In the genomic region with DNA sequence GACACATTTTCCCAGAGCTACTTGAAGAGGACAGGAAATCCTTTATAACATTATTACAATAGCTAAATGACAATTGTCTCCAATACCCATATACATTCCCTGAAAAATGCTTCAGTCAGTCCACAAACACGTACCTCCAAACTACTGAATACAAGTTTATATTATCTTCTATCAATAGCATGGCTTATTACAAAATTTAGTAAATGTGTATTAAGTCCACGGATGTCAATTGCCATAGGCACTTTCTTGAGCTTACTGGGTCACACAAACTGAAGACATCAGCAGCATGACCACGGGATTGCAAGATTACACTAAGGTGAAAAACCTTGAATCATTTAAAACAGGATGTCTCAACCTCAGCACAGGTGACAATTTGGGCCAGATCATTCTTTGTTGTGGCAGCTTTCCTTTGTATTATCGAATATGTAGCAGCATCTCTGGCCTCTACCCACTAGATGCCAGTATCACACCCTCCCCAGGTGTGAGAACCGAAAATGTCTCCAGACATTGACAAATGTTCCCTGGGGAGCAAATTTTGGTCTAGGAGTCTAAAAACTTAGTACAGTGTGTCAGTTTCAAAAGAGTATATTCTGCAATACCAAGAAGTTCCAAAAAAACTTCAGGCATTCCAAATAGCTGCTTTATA, we compare ENCODE assay signal across 8 cellular contexts. TPM values are rescaled to one million over a fixed set of nuclear protein-coding genes. Genes with fewer than 3 reads are reported as not detected.
A peak's percentile ranks its signal among the peaks of the same experiment; 100 is the strongest.
DNase-seq lines count a peak whose midpoint lies in the region; ATAC-seq and TF ChIP-seq lines count a peak whose summit lies in the region.

No MANE protein-coding gene starts in this region.

- peak overlapping the region; percentile 93 for H3K4me3 Mint-ChIP-seq in activated CD8-positive, alpha-beta T cell treated with anti-CD3 and anti-CD28 coated beads, Interleukin-2, amount 10 ng/mL, durations not matched to agents 7 days and 5 days

- H3K36me3 ChIP-seq in smooth muscle cell (ENCODE audit: low read depth): no peaks in the 10 kb centered on the region

- H3K4me2 ChIP-seq in smooth muscle cell: peak overlapping the region; percentile 96

- H2AFZ ChIP-seq in smooth muscle cell (ENCODE audit: low read depth): no peak overlapping the region

- POLR2A ChIA-PET in activated CD8-positive, alpha-beta T cell treated with anti-CD3 and anti-CD28 coated beads, Interleukin-2, amount 10 ng/mL, durations not matched to agents 7 days and 5 days (lab: Charles Lee): interaction anchor here (0.7 to 3.7 kb wide), 4 partner anchors 37 to 194 kb away, joined by 3 to 28 read pairs (median 14); a partner anchor contains a TSS

- CTCF ChIA-PET in activated CD8-positive, alpha-beta T cell treated with anti-CD3 and anti-CD28 coated beads, Interleukin-2, amount 10 ng/mL, durations not matched to agents 7 days and 5 days (lab: Charles Lee): interaction anchor here (0.7 to 2.8 kb wide), 30 partner anchors 10 to 448 kb away, joined by 3 to 69 read pairs (median 4); a partner anchor contains a TSS

- H3K9ac ChIP-seq in smooth muscle cell (ENCODE audit: low read depth): peak overlapping the region; percentile 58

- no peaks in the 10 kb centered on the region for H3K9me3 Mint-ChIP-seq in activated CD8-positive, alpha-beta T cell treated with anti-CD3 and anti-CD28 coated beads, Interleukin-2, amount 10 ng/mL, durations not matched to agents 7 days and 5 days (ENCODE audit: insufficient read depth)

- peaks cover 58% of the 10 kb centered on the region for H4K20me1 ChIP-seq in smooth muscle cell (ENCODE audit: low read depth)

- H3K4me1 Mint-ChIP-seq in activated CD8-positive, alpha-beta T cell treated with anti-CD3 and anti-CD28 coated beads, Interleukin-2, amount 10 ng/mL, durations not matched to agents 7 days and 5 days (ENCODE audit: low read depth): peaks cover 47% of the 10 kb centered on the region

- peak overlapping the region; percentile 94 for H3K27ac Mint-ChIP-seq in activated CD8-positive, alpha-beta T cell treated with anti-CD3 and anti-CD28 coated beads, Interleukin-2, amount 10 ng/mL, durations not matched to agents 7 days and 5 days

- 43% methylated on average over 5 of the region's 5 CpGs for WGBS in smooth muscle cell (ENCODE audit: low lambda C conversion rate)

- peak overlapping the region; percentile 63 for H3K4me3 ChIP-seq in LNCaP clone FGC (ENCODE audit: low read depth, low read length)
- H3K4me3 ChIP-seq in foreskin fibroblast (ENCODE audit: low read depth in 1 of 2, low read length in 2 of 2): peak overlapping the region; percentile 80 to 85
- peak overlapping the region; percentile 82 for H3K4me3 ChIP-seq in smooth muscle cell

- TF ChIP-seq CTCF in LNCaP clone FGC (IDR thresholded peaks at IDR 0.05; ENCODE audit: control insufficient read depth, extremely low read depth, insufficient read depth) (peak; percentile 35), foreskin fibroblast (IDR thresholded peaks at IDR 0.05; ENCODE audit: low read depth, low read length) (no peak), smooth muscle cell (IDR thresholded peaks at IDR 0.05; ENCODE audit: borderline replicate concordance, insufficient read depth, poor library complexity, severe bottlenecking) (no peak)

- H3K27me3 Mint-ChIP-seq in activated CD8-positive, alpha-beta T cell treated with anti-CD3 and anti-CD28 coated beads, Interleukin-2, amount 10 ng/mL, durations not matched to agents 7 days and 5 days (ENCODE audit: low read depth): no peaks in the 10 kb centered on the region

- H3F3A ChIP-seq in smooth muscle cell (ENCODE audit: low read depth): no peaks in the 10 kb centered on the region

- peaks cover 59% of the 10 kb centered on the region for H3K79me2 ChIP-seq in smooth muscle cell (ENCODE audit: low read depth)

- no peaks in the 10 kb centered on the region for H3K9me3 ChIP-seq in smooth muscle cell (replicated peaks; ENCODE audit: low read depth)

- peak; percentile 42 for ATAC-seq in GM18498 (IDR thresholded peaks at IDR 0.05; ENCODE audit: unreplicated experiment)
- ATAC-seq in GM21786 (IDR thresholded peaks at IDR 0.05; ENCODE audit: unreplicated experiment): peak; percentile 44
- ATAC-seq in activated CD8-positive, alpha-beta T cell treated with anti-CD3 and anti-CD28 coated beads, Interleukin-2, amount 10 ng/mL, durations not matched to agents 7 days and 5 days: peak; percentile 37

- no peaks in the 10 kb centered on the region for H3K27me3 ChIP-seq in smooth muscle cell (ENCODE audit: low read depth)

- H3K36me3 Mint-ChIP-seq in activated CD8-positive, alpha-beta T cell treated with anti-CD3 and anti-CD28 coated beads, Interleukin-2, amount 10 ng/mL, durations not matched to agents 7 days and 5 days (ENCODE audit: low read depth): peaks cover 18% of the 10 kb centered on the region

- H3K27ac ChIP-seq in smooth muscle cell (ENCODE audit: low read depth): peak overlapping the region; percentile 35

- DNase-seq in LNCaP clone FGC (ENCODE audit: low read depth) (no peak), foreskin fibroblast (no peak), smooth muscle cell (lab: John Stamatoyannopoulos, UW; ENCODE audit: unreplicated experiment) (no peak), SW480 (ENCODE audit: low spot score) (no peak), MV-4-11 (lab: John Stamatoyannopoulos, UW) (no peak)
- peak; percentile 70 for DNase-seq in activated CD8-positive, alpha-beta T cell treated with anti-CD3 and anti-CD28 coated beads, Interleukin-2, amount 10 ng/mL, durations not matched to agents 7 days and 5 days

- peaks cover 17% of the 10 kb centered on the region for H3K4me1 ChIP-seq in smooth muscle cell (ENCODE audit: low read depth)

RNA-seq across cellular contexts. Expression of a gene that starts 1.4 kb away (rescaled TPM):
- 100 to 1,000 TPM; 122 to 126 TPM for total RNA-seq in activated CD8-positive, alpha-beta T cell treated with anti-CD3 and anti-CD28 coated beads, Interleukin-2, amount 10 ng/mL, durations not matched to agents 7 days and 5 days
- total RNA-seq in smooth muscle cell: 18.8 and 28.5 TPM in 2 replicates
- 42.6 and 63.9 TPM in 2 replicates for polyA plus RNA-seq in smooth muscle cell

RNA-seq across cellular contexts. Expression of a gene that starts 46.3 kb away (rescaled TPM):
- 10 to 100 TPM; 14.2 to 14.3 TPM for total RNA-seq in activated CD8-positive, alpha-beta T cell treated with anti-CD3 and anti-CD28 coated beads, Interleukin-2, amount 10 ng/mL, durations not matched to agents 7 days and 5 days
- total RNA-seq in smooth muscle cell: 36.1 and 56.7 TPM in 2 replicates
- polyA plus RNA-seq in smooth muscle cell: 22.8 and 23.0 TPM in 2 replicates
